38 cellular contexts compared by ENCODE assay signal in the genomic region with DNA sequence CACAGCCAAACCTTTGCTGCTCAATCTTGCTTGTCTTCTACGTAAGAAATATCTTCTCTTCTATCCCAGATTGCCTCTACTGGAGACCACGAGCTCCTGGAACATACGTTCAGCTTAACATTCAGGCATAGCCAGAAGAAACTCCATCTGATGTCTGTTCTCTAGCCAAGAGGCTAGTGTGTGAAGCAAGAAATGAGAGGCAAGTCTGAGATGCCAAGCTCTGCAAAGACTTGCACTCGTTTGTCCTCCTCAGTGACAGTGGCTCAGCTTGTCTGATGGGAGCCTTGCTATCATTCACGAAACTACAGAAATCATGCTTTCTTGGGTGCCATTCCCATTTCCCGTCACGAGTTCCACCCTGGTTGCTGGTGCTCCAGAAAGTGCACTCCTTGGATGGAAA. TPM values are rescaled to one million over a fixed set of nuclear protein-coding genes. Genes with fewer than 3 reads are reported as not detected.
"Had no signal": no experiment of that assay in that cellular context is flagged by ENCODE, and none has a peak within 500 bp of the region (broad histone marks: within the 10 kb centered on the region; RNA-seq: fewer than 3 reads in every experiment).

SCN10A (minus strand) TSS at position 192 of the 400 bp plus-strand sequence. CDS start 22,207 bp downstream, outside the sequence.

- H3K4me3 ChIP-seq: MG63 had no signal

- H3K9me3 ChIP-seq: MG63 had no signal

- DNase-seq: Karpas-422, Kasumi-1, MG63, MM.1S, MV-4-11, NCI-H1048, NCI-H1092, NCI-H1092 treated with DMSO at 0.1 percent for 48 hours, NCI-H1105, NCI-H1105 treated with DMSO at 0.1 percent for 48 hours, NCI-H1417, NCI-H1417 treated with DMSO at 0.1 percent for 48 hours, NCI-H1436, NCI-H1436 treated with DMSO at 0.1 percent for 48 hours, NCI-H146, NCI-H1694, NCI-H1694 treated with DMSO at 0.1 percent for 48 hours, NCI-H187, NCI-H187 treated with DMSO at 0.1 percent for 48 hours, NCI-H1930, NCI-H2029, NCI-H2029 treated with DMSO at 0.1 percent for 48 hours, NCI-H2081, NCI-H2081 treated with DMSO at 0.1 percent for 48 hours, NCI-H2107, NCI-H2171, NCI-H2171 treated with DMSO at 0.1 percent for 48 hours, NCI-H2227 treated with DMSO at 0.1 percent for 48 hours, NCI-H226, NCI-H345, NCI-H446, NCI-H446 treated with DMSO at 0.1 percent for 48 hours, NCI-H510A, NCI-H510A treated with DMSO at 0.1 percent for 48 hours had no signal

- H3K27me3 ChIP-seq: MG63 had no signal

- H3K36me3 ChIP-seq: MG63 had no signal

RNA-seq across cellular contexts. Expression of gene SCN10A, which starts in this region (rescaled TPM):
- total RNA-seq: LHCN-M2, M059J, MCF 10A, NCI-H460 had no signal
